26 cellular contexts compared by ENCODE assay signal in genomic region chr17:16349461-16349860, GRCh38. TPM values are rescaled to one million over a fixed set of nuclear protein-coding genes. Genes with fewer than 3 reads are reported as not detected.
DNase-seq lines count a peak whose midpoint lies in the region; ATAC-seq and TF ChIP-seq lines count a peak whose summit lies in the region.
"Had no signal": no experiment of that assay in that cellular context is flagged by ENCODE, and none has a peak within 500 bp of the region (broad histone marks: within the 10 kb centered on the region; RNA-seq: fewer than 3 reads in every experiment).

No MANE protein-coding gene starts in this region.

- peaks cover 8 to 22% (median 15%) of the 10 kb centered on the region in 4 donors for H3K4me1 Mint-ChIP-seq in CD4-positive, CD25-positive, alpha-beta regulatory T cell
- H3K4me1 Mint-ChIP-seq in CD8-positive, alpha-beta T cell (ENCODE audit: low read depth), result peaks cover 25% of the 10 kb centered on the region
- peaks cover 31% of the 10 kb centered on the region for H3K4me1 Mint-ChIP-seq in nephron progenitor cell

- CTCF ChIA-PET in CD8-positive, alpha-beta T cell (lab: Charles Lee), result interaction anchor here (0.9 to 1.3 kb wide), 3 partner anchors 15 to 172 kb away, joined by 3 to 6 read pairs (median 4); no protein-coding TSS in a partner anchor
- CTCF ChIA-PET in OCI-LY7 (lab: Charles Lee; ENCODE audit: unreplicated experiment), result no interaction called here

- no peaks in the 10 kb centered on the region for H3K9me3 ChIP-seq in CD4-positive, CD25-positive, alpha-beta regulatory T cell (ENCODE audit: control insufficient read depth in 2 of 2, low read length in 2 of 2)
- H3K9me3 ChIP-seq in CD8-positive, alpha-beta T cell (ENCODE audit: low read length), result no peaks in the 10 kb centered on the region
- H3K9me3 ChIP-seq in OCI-LY7 (ENCODE audit: low read length), result no peaks in the 10 kb centered on the region
- H3K9me3 ChIP-seq in uterus, result no peaks in the 10 kb centered on the region
- H3K9me3 ChIP-seq: mucosa of descending colon, pancreas, tibial artery had no signal

- H3K36me3 Mint-ChIP-seq in CD4-positive, CD25-positive, alpha-beta regulatory T cell, result peaks cover 10% of the 10 kb centered on the region
- peaks cover 23% of the 10 kb centered on the region for H3K36me3 Mint-ChIP-seq in CD8-positive, alpha-beta T cell
- H3K36me3 Mint-ChIP-seq in nephron progenitor cell (ENCODE audit: low read depth), result peaks cover 49% of the 10 kb centered on the region

- H3K27ac ChIP-seq in CD4-positive, CD25-positive, alpha-beta regulatory T cell (ENCODE audit: insufficient read depth, low read length, poor library complexity, severe bottlenecking), result no peak overlapping the region
- no peak overlapping the region for H3K27ac ChIP-seq in CD8-positive, alpha-beta T cell (ENCODE audit: low read depth, low read length)
- H3K27ac ChIP-seq in OCI-LY7 (ENCODE audit: low read depth, low read length, poor library complexity, severe bottlenecking), result peak overlapping the region; percentile 47
- H3K27ac ChIP-seq in uterus, result no peak overlapping the region
- H3K27ac ChIP-seq: BLaER1, pancreas, tibial artery had no signal

- POLR2A ChIA-PET in CD8-positive, alpha-beta T cell (lab: Charles Lee), result interaction anchor here (0.6 to 0.7 kb wide), 3 partner anchors 12 to 448 kb away, joined by 4 to 5 read pairs (median 4); partner anchors contain the start of gene NCOR1
- POLR2A ChIA-PET in OCI-LY7 (lab: Charles Lee), result interaction anchor here (0.7 kb wide), 5 partner anchors 78 to 200 kb away, joined by 3 to 4 read pairs (median 4); no protein-coding TSS in a partner anchor

- no peak for TF ChIP-seq POLR2A in uterus (IDR thresholded peaks at IDR 0.05)

- H3K4me3 Mint-ChIP-seq in CD4-positive, CD25-positive, alpha-beta regulatory T cell, result peak overlapping the region in 1 of 4 donors; percentile 54
- no peak overlapping the region for H3K4me3 Mint-ChIP-seq in CD8-positive, alpha-beta T cell
- peak overlapping the region; percentile 7 for H3K4me3 Mint-ChIP-seq in nephron progenitor cell
- H3K4me3 Mint-ChIP-seq: central memory CD8-positive, alpha-beta T cell; dendritic cell treated with granulocyte-macrophage colony-stimulating factor and Interleukin-4, amounts not matched to agents 40 ng/mL and 50 ng/mL, for 4 days; nephron; WTC11 had no signal

- peak overlapping the region; percentile 94 for H3K4me2 ChIP-seq in OCI-LY7 (ENCODE audit: low read length)
- H3K4me2 ChIP-seq: BLaER1, smooth muscle cell had no signal

- H3K27ac Mint-ChIP-seq in CD4-positive, CD25-positive, alpha-beta regulatory T cell, result peak overlapping the region in 2 of 3 donors; percentile 12 to 71
- peak overlapping the region; percentile 47 for H3K27ac Mint-ChIP-seq in CD8-positive, alpha-beta T cell
- H3K27ac Mint-ChIP-seq in nephron progenitor cell, result peak overlapping the region; percentile 72
- H3K27ac Mint-ChIP-seq: dendritic cell treated with granulocyte-macrophage colony-stimulating factor and Interleukin-4, amounts not matched to agents 40 ng/mL and 50 ng/mL, for 4 days; WTC11 had no signal

- no peaks in the 10 kb centered on the region for H3K27me3 ChIP-seq in CD4-positive, CD25-positive, alpha-beta regulatory T cell (ENCODE audit: control insufficient read depth, insufficient read depth, low read length)
- no peaks in the 10 kb centered on the region for H3K27me3 ChIP-seq in CD8-positive, alpha-beta T cell (ENCODE audit: insufficient read depth, low read length)
- no peaks in the 10 kb centered on the region for H3K27me3 ChIP-seq in uterus
- H3K27me3 ChIP-seq: pancreas, tibial artery had no signal

- peaks cover 15% of the 10 kb centered on the region for H3K4me1 ChIP-seq in CD4-positive, CD25-positive, alpha-beta regulatory T cell (ENCODE audit: control insufficient read depth, insufficient read depth, low read length, poor library complexity, severe bottlenecking)
- H3K4me1 ChIP-seq in CD8-positive, alpha-beta T cell (ENCODE audit: insufficient read depth, low read length), result peaks cover 16% of the 10 kb centered on the region
- H3K4me1 ChIP-seq in OCI-LY7 (ENCODE audit: insufficient read depth, low read length, poor library complexity, severe bottlenecking) (peaks cover 35% of the 10 kb centered on the region), uterus (no peaks in the 10 kb centered on the region)

- no peak overlapping the region for H2AFZ ChIP-seq in OCI-LY7 (ENCODE audit: low read length)

- peaks cover 20% of the 10 kb centered on the region for H3K27me3 Mint-ChIP-seq in CD4-positive, CD25-positive, alpha-beta regulatory T cell
- H3K27me3 Mint-ChIP-seq in CD8-positive, alpha-beta T cell (ENCODE audit: low read depth), result no peaks in the 10 kb centered on the region
- peaks cover 3% of the 10 kb centered on the region for H3K27me3 Mint-ChIP-seq in nephron progenitor cell (ENCODE audit: low read depth, poor library complexity)
- H3K27me3 Mint-ChIP-seq: central memory CD8-positive, alpha-beta T cell had no signal

- peaks cover 32% of the 10 kb centered on the region for H3K79me2 ChIP-seq in OCI-LY7 (ENCODE audit: insufficient read depth, low read depth, low read length)

- H3K4me3 ChIP-seq in CD4-positive, CD25-positive, alpha-beta regulatory T cell (ENCODE audit: low read depth, low read length), result no peak overlapping the region
- H3K4me3 ChIP-seq in CD8-positive, alpha-beta T cell (ENCODE audit: low read depth, low read length), result no peak overlapping the region
- H3K4me3 ChIP-seq in OCI-LY7 (ENCODE audit: low read depth, low read length, poor library complexity, severe bottlenecking) (no peak overlapping the region), uterus (no peak overlapping the region)
- H3K4me3 ChIP-seq: BLaER1, mucosa of descending colon, pancreas, smooth muscle cell, tibial artery had no signal

- no peaks in the 10 kb centered on the region for H3K9me2 ChIP-seq in OCI-LY7 (ENCODE audit: insufficient read depth, low read length)

- peaks cover 5% of the 10 kb centered on the region; the same call in 1 of the 2 replicates for H4K20me1 ChIP-seq in OCI-LY7 (ENCODE audit: insufficient read depth, low read length)

- H3K36me3 ChIP-seq in CD4-positive, CD25-positive, alpha-beta regulatory T cell (ENCODE audit: control insufficient read depth, insufficient read depth, low read length), result no peaks in the 10 kb centered on the region
- peaks cover 7% of the 10 kb centered on the region for H3K36me3 ChIP-seq in CD8-positive, alpha-beta T cell (ENCODE audit: insufficient read depth, low read length)
- peaks cover 50% of the 10 kb centered on the region for H3K36me3 ChIP-seq in OCI-LY7 (ENCODE audit: insufficient read depth, low read length)
- H3K36me3 ChIP-seq in uterus, result no peaks in the 10 kb centered on the region
- H3K36me3 ChIP-seq: pancreas had no signal

- peaks cover 0 to 2% (median 0%) of the 10 kb centered on the region in 7 donors for H3K9me3 Mint-ChIP-seq in CD4-positive, CD25-positive, alpha-beta regulatory T cell
- H3K9me3 Mint-ChIP-seq in CD8-positive, alpha-beta T cell, result no peaks in the 10 kb centered on the region
- H3K9me3 Mint-ChIP-seq in nephron progenitor cell, result peaks cover 6% of the 10 kb centered on the region
- H3K9me3 Mint-ChIP-seq: central memory CD8-positive, alpha-beta T cell; dendritic cell treated with granulocyte-macrophage colony-stimulating factor and Interleukin-4, amounts not matched to agents 40 ng/mL and 50 ng/mL, for 4 days; nephron; WTC11 had no signal

- DNase-seq in CD4-positive, CD25-positive, alpha-beta regulatory T cell, result no peak
- DNase-seq in CD8-positive, alpha-beta T cell, result peak in 1 of 7 experiments; percentile 4
- DNase-seq in OCI-LY7 (ENCODE audit: low spot score) (peak; percentile 52), nephron progenitor cell (no peak), D341Med (ENCODE audit: low spot score) (no peak), uterus (no peak), DMS 273 (lab: John Stamatoyannopoulos, UW; ENCODE audit: unreplicated experiment) (no peak)
- DNase-seq: activated CD8-positive, alpha-beta memory T cell treated with anti-CD3 and anti-CD28 coated beads, Interleukin-2, amount 50 U/mL, for 4 hours; erythroblast; GDM1; mammary epithelial cell; mucosa of descending colon; NCI-H1105; NCI-H187; NCI-H2171; NCI-H510A; pancreas; stimulated activated CD4-positive, alpha-beta T cell treated with anti-CD3 and anti-CD28 coated beads, Interleukin-1b, Interleukin-23, amount 100 ng/mL, for 48 hours; T-helper 1 cell had no signal

- intact Hi-C loops in CD8-positive, alpha-beta T cell (cut with DNase I, micrococcal nuclease), result no loop called here
- intact Hi-C loops in OCI-LY7 (cut with micrococcal nuclease; ENCODE audit: unreplicated experiment) (no loop called here), uterus (cut with DNase I; ENCODE audit: low total_unique reads) (no loop called here)

- ATAC-seq in CD4-positive, CD25-positive, alpha-beta regulatory T cell (ENCODE audit: low read depth in 2 of 2), result no peak
- no peak for ATAC-seq in CD8-positive, alpha-beta T cell
- ATAC-seq: mucosa of descending colon, pancreas, WTC11 had no signal

- no peak for TF ChIP-seq CTCF in CD8-positive, alpha-beta T cell (IDR thresholded peaks at IDR 0.05)
- TF ChIP-seq CTCF in OCI-LY7 (conservative IDR thresholded peaks at IDR 0.05; ENCODE audit: low read length) (no peak), nephron progenitor cell (IDR thresholded peaks at IDR 0.05) (no peak), uterus (IDR thresholded peaks at IDR 0.05) (no peak)

- BruUV-seq in OCI-LY7 (replicated peaks; lab: Mats Ljungman, UMichigan), result no TSS peak

RNA-seq across cellular contexts. Expression of gene CENPV, which starts 3.8 kb away (rescaled TPM):
- 4.8 TPM for total RNA-seq in CD4-positive, CD25-positive, alpha-beta regulatory T cell
- polyA plus RNA-seq in CD4-positive, CD25-positive, alpha-beta regulatory T cell, result 10 to 100 TPM in 2 of 4 donors, 1 to 10 TPM in 2; 4.0 to 16.4 (median 12.0) TPM
- total RNA-seq in CD8-positive, alpha-beta T cell, result 10 to 100 TPM; 28.8 to 31.8 TPM
- 71.9 and 77.3 TPM in 2 replicates for total RNA-seq in OCI-LY7 (2014; rRNA removed; shearing (Covaris generic))
- total RNA-seq in OCI-LY7 (2022) (78.8 and 84.6 TPM in 2 replicates), uterus (10 to 100 TPM; 35.5 to 74.4 (median 53.5) TPM)

RNA-seq across cellular contexts. Expression of gene UBB, which starts 31.4 kb away (rescaled TPM):
- 953 TPM for total RNA-seq in CD4-positive, CD25-positive, alpha-beta regulatory T cell
- polyA plus RNA-seq in CD4-positive, CD25-positive, alpha-beta regulatory T cell, result 1,000 to 10,000 TPM; 1,667 to 2,206 (median 1,950) TPM
- total RNA-seq in CD8-positive, alpha-beta T cell, result 100 to 1,000 TPM; 829 to 863 TPM
- 2,854 and 2,972 TPM in 2 replicates for total RNA-seq in OCI-LY7 (2014; rRNA removed; shearing (Covaris generic))
- total RNA-seq in OCI-LY7 (2022) (1,291 and 1,479 TPM in 2 replicates), uterus (1,000 to 10,000 TPM in 1 of 4 donors, 100 to 1,000 TPM in 3; 535 to 1,039 (median 667) TPM)
